Comparison of ENCODE assay signal across 8 cellular contexts in the genomic region with DNA sequence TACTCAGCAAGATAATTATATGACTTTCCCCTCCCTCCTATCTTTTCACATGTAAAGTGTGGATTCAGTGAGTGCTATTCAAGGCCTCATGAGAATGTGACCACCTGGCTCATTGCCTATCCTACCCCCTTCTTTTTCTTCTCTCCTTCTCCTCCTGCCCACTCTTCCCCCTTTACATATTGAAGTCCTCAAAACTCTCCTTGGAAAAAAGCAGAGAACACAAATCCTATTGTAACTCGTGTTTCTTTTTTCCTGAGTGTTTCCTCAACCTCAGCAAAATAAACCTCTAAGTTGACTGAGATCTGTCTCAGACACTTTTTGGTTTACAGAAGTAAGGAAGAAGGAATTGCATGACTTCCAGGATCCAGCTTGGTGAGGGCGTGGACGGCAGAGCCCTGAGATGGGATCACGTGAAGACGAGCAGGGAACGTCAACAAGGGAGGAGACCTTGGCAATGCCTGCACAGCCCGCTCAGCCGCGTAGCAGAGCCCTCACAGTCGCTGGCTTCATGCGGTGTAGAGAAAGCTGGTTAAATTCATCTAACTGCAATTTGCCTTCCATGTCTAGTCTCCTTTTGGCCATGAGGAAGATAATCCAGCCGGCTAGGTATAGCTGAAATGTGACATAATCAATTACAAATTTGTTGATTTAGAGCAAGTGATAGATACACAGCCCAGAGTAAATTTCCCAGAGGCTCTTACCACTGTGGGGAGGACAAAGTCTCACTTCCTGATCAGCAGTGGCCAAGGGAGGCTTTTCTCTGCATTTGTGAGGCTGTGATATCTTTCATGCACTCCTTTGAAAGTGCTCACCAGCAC.
DNase-seq lines count a peak whose midpoint lies in the region; ATAC-seq and TF ChIP-seq lines count a peak whose summit lies in the region.

No MANE protein-coding gene starts in this region.

- H3K9me3 ChIP-seq in neuronal stem cell (replicated peaks in 1 of 2; ENCODE audit: control insufficient read depth in 2 of 2, insufficient read depth in 1 of 2, low read depth in 1 of 2, low read length in 2 of 2), result no peaks in the 10 kb centered on the region

- no peaks in the 10 kb centered on the region for H3K79me1 ChIP-seq in neuronal stem cell (ENCODE audit: low read depth, low read length)

- WGBS in neuronal stem cell (ENCODE audit: extremely low coverage in 2 of 2, insufficient read length in 2 of 2, insufficient replicate concordance in 1 of 2), 2 donors, result no CpG with 5 or more reads among the region's 12 CpGs

- no peak overlapping the region for H2BK12ac ChIP-seq in neuronal stem cell (ENCODE audit: low read length)

- H3K9ac ChIP-seq in neuronal stem cell (ENCODE audit: low read depth, low read length, poor library complexity), result no peak overlapping the region

- DNase-seq in NCI-H774 (lab: John Stamatoyannopoulos, UW) (peak; percentile 34), foreskin fibroblast (peak; percentile 30 to 72), neuronal stem cell (ENCODE audit: low spot score) (peak; percentile 8), NCI-H226 (no peak), NCI-H2081 treated with DMSO at 0.1 percent for 48 hours (lab: John Stamatoyannopoulos, UW) (no peak), KG1 (lab: John Stamatoyannopoulos, UW) (no peak)

- H3K4me2 ChIP-seq in neuronal stem cell (ENCODE audit: insufficient read depth, low read length, poor library complexity, severe bottlenecking), result peak overlapping the region; percentile 30

- H4K8ac ChIP-seq in neuronal stem cell (ENCODE audit: low read depth, low read length), result no peak overlapping the region

- H3K23ac ChIP-seq in neuronal stem cell (ENCODE audit: low read depth, low read length, poor library complexity), result no peak overlapping the region

- peaks cover 8 to 10% of the 10 kb centered on the region in 2 donors for H3K4me1 ChIP-seq in neuronal stem cell (ENCODE audit: control insufficient read depth in 2 of 2, insufficient read depth in 1 of 2, low read depth in 1 of 2, low read length in 2 of 2)

- H3K4ac ChIP-seq in neuronal stem cell (ENCODE audit: low read length), result no peak overlapping the region

- H2AK5ac ChIP-seq in neuronal stem cell (ENCODE audit: low read depth, low read length), result no peak overlapping the region

- H3K27me3 ChIP-seq in neuronal stem cell (ENCODE audit: control insufficient read depth in 3 of 3, insufficient read depth in 3 of 3, low read depth in 1 of 3, low read length in 3 of 3), result peaks cover 0 to 2% (median 0%) of the 10 kb centered on the region in 3 experiments

- H2AFZ ChIP-seq in neuronal stem cell (ENCODE audit: low read length), result peak overlapping the region; percentile 54

- no peak overlapping the region for H4K91ac ChIP-seq in neuronal stem cell (ENCODE audit: low read depth, low read length, poor library complexity)

- H3K18ac ChIP-seq in neuronal stem cell (ENCODE audit: low read length), result peak overlapping the region; percentile 80

- no peak overlapping the region for H2BK15ac ChIP-seq in neuronal stem cell (ENCODE audit: low read length)

- peak overlapping the region; percentile 32; the same call in 1 of the 2 replicates for H3K27ac ChIP-seq in C4-2B
- H3K27ac ChIP-seq in neuronal stem cell (replicated peaks; ENCODE audit: low read length), result no peak overlapping the region

- ATAC-seq in HG03469 (IDR thresholded peaks at IDR 0.05; ENCODE audit: unreplicated experiment), result no peak

- no peaks in the 10 kb centered on the region for H3K36me3 ChIP-seq in neuronal stem cell (replicated peaks in 1 of 2; ENCODE audit: control insufficient read depth in 2 of 2, insufficient read depth in 2 of 2, low read length in 2 of 2)

- peak overlapping the region; percentile 31 to 42 for H3K4me3 ChIP-seq in foreskin fibroblast (ENCODE audit: low read depth in 1 of 2, low read length in 2 of 2)
- H3K4me3 ChIP-seq in neuronal stem cell (ENCODE audit: low read length in 2 of 2), result no peak overlapping the region

- H3K14ac ChIP-seq in neuronal stem cell (ENCODE audit: low read length), result no peak overlapping the region

- no peak overlapping the region for H2BK5ac ChIP-seq in neuronal stem cell (ENCODE audit: low read length)

- no peak overlapping the region for H2BK120ac ChIP-seq in neuronal stem cell (ENCODE audit: low read depth, low read length)

- TF ChIP-seq CTCF in C4-2B (conservative IDR thresholded peaks at IDR 0.05), result no peak
- TF ChIP-seq CTCF in foreskin fibroblast (IDR thresholded peaks at IDR 0.05; ENCODE audit: low read depth, low read length), result no peak

Comparison
In these comparisons a context has a peak if more than half of its experiments do, and no peak if none do; other contexts are left out.
1. DNase-seq: peak in NCI-H774 (single experiment), foreskin fibroblast (2 of 2) and neuronal stem cell (single experiment); none in NCI-H226 (single experiment), NCI-H2081 treated with DMSO at 0.1 percent for 48 hours (single experiment) and KG1 (single experiment).
2. H3K4me3 ChIP-seq: peak in foreskin fibroblast (2 of 2); none in neuronal stem cell (0 of 2).